ENCODE assay signal across 20 cellular contexts in genomic region chr22:29947410-29948387, GRCh38.
A peak's percentile ranks its signal among the peaks of the same experiment; 100 is the strongest.
DNase-seq lines count a peak whose midpoint lies in the region; ATAC-seq, FAIRE-seq and TF ChIP-seq lines count a peak whose summit lies in the region.
"Had no signal": no experiment of that assay in that cellular context is flagged by ENCODE, and none has a peak within 500 bp of the region (broad histone marks: within the 10 kb centered on the region; RNA-seq: fewer than 3 reads in every experiment).

No MANE protein-coding gene starts in this region.

- H3K4me1 Mint-ChIP-seq in activated T-cell treated with anti-CD3 and anti-CD28 coated beads, Interleukin-2, amount 50 U/mL, for 4 hours (ENCODE audit: low read depth): peaks cover 55% of the 10 kb centered on the region

- TF ChIP-seq CTCF in cardiac fibroblast (IDR thresholded peaks at IDR 0.05; ENCODE audit: low read depth, low read length) (no peak), kidney (IDR thresholded peaks at IDR 0.05; ENCODE audit: borderline replicate concordance, extremely low read depth, insufficient read depth) (no peak)

- H3K4me3 Mint-ChIP-seq in activated T-cell treated with anti-CD3 and anti-CD28 coated beads, Interleukin-2, amount 50 U/mL, for 4 hours: no peak overlapping the region
- H3K4me3 Mint-ChIP-seq: activated CD4-positive, alpha-beta T cell treated with anti-CD3 and anti-CD28 coated beads, Interleukin-2, amount 10 ng/mL, durations not matched to agents 7 days and 5 days; effector memory CD8-positive, alpha-beta T cell had no signal

- FAIRE-seq in A204.1 (lab: Jason Lieb, UNC): peak; percentile 44
- peak; percentile 27 for FAIRE-seq in kidney (lab: Jason Lieb, UNC)
- FAIRE-seq: A549 had no signal

- H3K4me1 ChIP-seq in HUES48 (ENCODE audit: control insufficient read depth, insufficient read depth, low read length) (peaks cover 71% of the 10 kb centered on the region), kidney (ENCODE audit: control insufficient read depth in 1 of 2, insufficient read depth in 1 of 2, low read depth in 1 of 2, low read length in 2 of 2) (peaks cover 3 to 4% of the 10 kb centered on the region in 2 donors)

- H3K9ac ChIP-seq in HUES48 (ENCODE audit: low read depth, low read length) (no peak overlapping the region; the same call in 1 of the 2 replicates), kidney (ENCODE audit: low read length in 2 of 2) (no peak overlapping the region)

- H3K27me3 Mint-ChIP-seq in activated T-cell treated with anti-CD3 and anti-CD28 coated beads, Interleukin-2, amount 50 U/mL, for 4 hours (ENCODE audit: low read depth): no peaks in the 10 kb centered on the region
- H3K27me3 Mint-ChIP-seq: activated CD4-positive, alpha-beta T cell treated with anti-CD3 and anti-CD28 coated beads, Interleukin-2, amount 10 ng/mL, durations not matched to agents 7 days and 5 days; effector memory CD8-positive, alpha-beta T cell; naive thymus-derived CD4-positive, alpha-beta T cell had no signal

- no peak for ATAC-seq in activated T-cell treated with anti-CD3 and anti-CD28 coated beads, Interleukin-2, amount 50 U/mL, for 4 hours
- ATAC-seq: A549; effector memory CD8-positive, alpha-beta T cell; left lobe of liver; naive thymus-derived CD4-positive, alpha-beta T cell had no signal

- H3K9me3 Mint-ChIP-seq in activated T-cell treated with anti-CD3 and anti-CD28 coated beads, Interleukin-2, amount 50 U/mL, for 4 hours: no peaks in the 10 kb centered on the region
- H3K9me3 Mint-ChIP-seq: effector memory CD8-positive, alpha-beta T cell had no signal

- intact Hi-C loops in kidney (cut with DNase I) (no loop called here), posterior cingulate gyrus (cut with DNase I) (no loop called here)

- H3K9me3 ChIP-seq in HUES48 (ENCODE audit: control insufficient read depth, insufficient read depth, low read length): no peaks in the 10 kb centered on the region
- H3K9me3 ChIP-seq in kidney (ENCODE audit: control insufficient read depth in 1 of 2, low read length in 2 of 2): no peaks in the 10 kb centered on the region
- H3K9me3 ChIP-seq: A549, HAP-1, stomach had no signal

- no peaks in the 10 kb centered on the region for H3K36me3 ChIP-seq in HUES48 (ENCODE audit: control insufficient read depth, insufficient read depth, low read length)
- no peaks in the 10 kb centered on the region for H3K36me3 ChIP-seq in kidney (ENCODE audit: control insufficient read depth in 1 of 2, insufficient read depth in 2 of 2, low read length in 2 of 2)
- H3K36me3 ChIP-seq: HAP-1, stomach had no signal

- H3K27me3 ChIP-seq in HUES48 (ENCODE audit: control insufficient read depth, insufficient read depth, low read length): no peaks in the 10 kb centered on the region
- H3K27me3 ChIP-seq: stomach had no signal

- H3K36me3 Mint-ChIP-seq in activated T-cell treated with anti-CD3 and anti-CD28 coated beads, Interleukin-2, amount 50 U/mL, for 4 hours (ENCODE audit: insufficient read depth): no peaks in the 10 kb centered on the region
- H3K36me3 Mint-ChIP-seq: naive thymus-derived CD4-positive, alpha-beta T cell had no signal

- H3K4me3 ChIP-seq in HUES48 (ENCODE audit: low read depth, low read length) (peak overlapping the region; percentile 29; the same call in 1 of the 2 replicates), cardiac fibroblast (replicated peaks in 1 of 2; ENCODE audit: low read depth in 2 of 2, low read length in 2 of 2) (no peak overlapping the region), kidney (ENCODE audit: low read length in 2 of 2) (no peak overlapping the region)
- H3K4me3 ChIP-seq: A549, HAP-1, skin epidermis, stomach had no signal

- H3K27ac ChIP-seq in HUES48 (ENCODE audit: low read depth, low read length) (peak overlapping the region; percentile 66), kidney (ENCODE audit: low read depth in 2 of 2, low read length in 2 of 2) (no peak overlapping the region)
- H3K27ac ChIP-seq: A549, stomach had no signal

- DNase-seq in cardiac fibroblast (ENCODE audit: low read depth in 2 of 2) (peak; percentile 53 to 55), kidney (no peak), NCI-H2171 treated with DMSO at 0.1 percent for 48 hours (lab: John Stamatoyannopoulos, UW) (no peak), posterior cingulate gyrus (no peak)
- DNase-seq in activated naive CD4-positive, alpha-beta T cell treated with anti-CD3 and anti-CD28 coated beads, Interleukin-2, amount 50 U/mL, for 16 hours: no peak
- DNase-seq in activated T-cell treated with anti-CD3 and anti-CD28 coated beads, Interleukin-2, amount 50 U/mL, for 4 hours: no peak
- DNase-seq: activated CD4-positive, alpha-beta T cell treated with anti-CD3 and anti-CD28 coated beads, Interleukin-2, amount 10 ng/mL, durations not matched to agents 7 days and 5 days; effector memory CD8-positive, alpha-beta T cell; Kasumi-1; naive thymus-derived CD4-positive, alpha-beta T cell; NCI-H2029 treated with DMSO at 0.1 percent for 48 hours; NCI-H774; RPMI8226; stomach had no signal

Comparison
In these comparisons a context has a peak if more than half of its experiments do, and no peak if none do; other contexts are left out.
1. DNase-seq: peak in cardiac fibroblast (2 of 2); none in kidney (single experiment), activated naive CD4-positive, alpha-beta T cell treated with anti-CD3 and anti-CD28 coated beads, Interleukin-2, amount 50 U/mL, for 16 hours (single experiment), activated T-cell treated with anti-CD3 and anti-CD28 coated beads, Interleukin-2, amount 50 U/mL, for 4 hours (single experiment), NCI-H2171 treated with DMSO at 0.1 percent for 48 hours (single experiment) and posterior cingulate gyrus (0 of 10).